9 cellular contexts compared by ENCODE assay signal in the genomic region with DNA sequence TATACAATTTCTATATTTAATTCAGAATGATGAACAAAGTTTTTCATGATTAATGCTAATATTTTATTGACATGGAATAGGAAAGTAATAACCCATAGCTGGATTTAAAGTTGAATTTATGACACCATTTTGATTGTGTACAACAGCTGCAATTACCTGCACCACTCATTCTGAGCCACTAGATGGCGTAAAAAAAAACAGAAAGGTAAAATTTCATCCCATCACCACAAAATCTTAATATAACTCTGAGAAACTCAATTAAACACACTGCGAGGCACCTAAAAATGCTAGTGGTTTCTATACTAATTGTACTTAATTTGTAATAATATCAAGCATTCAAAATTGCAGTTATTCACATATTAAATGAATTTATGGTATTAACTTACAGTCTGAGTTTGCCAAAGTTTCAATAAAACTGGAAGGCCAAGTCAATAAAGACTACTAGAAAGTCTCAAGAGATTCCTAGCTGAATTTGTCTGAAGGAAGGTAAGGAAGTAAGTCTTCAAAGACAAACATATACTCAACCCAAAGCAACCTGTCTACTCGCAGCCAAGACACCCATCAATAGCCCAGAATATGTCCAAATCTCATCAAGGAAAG.
DNase-seq lines count a peak whose midpoint lies in the region; ATAC-seq and TF ChIP-seq lines count a peak whose summit lies in the region.
"Had no signal": no experiment of that assay in that cellular context is flagged by ENCODE, and none has a peak within 500 bp of the region (broad histone marks: within the 10 kb centered on the region; RNA-seq: fewer than 3 reads in every experiment).

No MANE protein-coding gene starts in this region.

- H3K79me2 ChIP-seq in GM23338 (replicated peaks; ENCODE audit: insufficient read depth) = no peaks in the 10 kb centered on the region
- H3K79me2 ChIP-seq in PC-3 (ENCODE audit: low read length) = no peaks in the 10 kb centered on the region
- H3K79me2 ChIP-seq in fibroblast of lung (ENCODE audit: control insufficient read depth, insufficient read depth, low read length) = no peaks in the 10 kb centered on the region
- H3K79me2 ChIP-seq in smooth muscle cell (ENCODE audit: low read depth) = no peaks in the 10 kb centered on the region

- H3K9me3 Mint-ChIP-seq in GM23338 = no peaks in the 10 kb centered on the region
- H3K9me3 Mint-ChIP-seq: IgD-negative memory B cell had no signal

- intact Hi-C loops in PC-3 (cut with micrococcal nuclease) = loop anchor here (1.0 kb wide), 1 partner anchor 479 kb away; no protein-coding TSS in a partner anchor

- peaks cover 5% of the 10 kb centered on the region for H3K4me1 ChIP-seq in GM23338 (ENCODE audit: insufficient read depth)
- H3K4me1 ChIP-seq in PC-3 (ENCODE audit: insufficient read depth, low read length) = peaks cover 4% of the 10 kb centered on the region; the same call in 1 of the 2 replicates
- peaks cover 12% of the 10 kb centered on the region for H3K4me1 ChIP-seq in fibroblast of lung (ENCODE audit: control insufficient read depth, extremely low read depth, insufficient read depth, low read length)
- peaks cover 4% of the 10 kb centered on the region for H3K4me1 ChIP-seq in smooth muscle cell (ENCODE audit: low read depth)

- no peak overlapping the region for H2AFZ ChIP-seq in GM23338
- H2AFZ ChIP-seq in PC-3 (ENCODE audit: low read length) = no peak overlapping the region
- no peak overlapping the region for H2AFZ ChIP-seq in fibroblast of lung (ENCODE audit: low read length)
- no peak overlapping the region for H2AFZ ChIP-seq in smooth muscle cell (ENCODE audit: low read depth)

- BruUV-seq in PC-3 (replicated peaks; lab: Mats Ljungman, UMichigan) = no TSS peak

- POLR2A ChIA-PET in PC-3 (lab: Charles Lee; ENCODE audit: unreplicated experiment) = no interaction called here

- H3K27ac Mint-ChIP-seq in GM23338 = no peak overlapping the region

- H3K4me3 Mint-ChIP-seq in GM23338 = no peak overlapping the region
- H3K4me3 Mint-ChIP-seq: IgD-negative memory B cell had no signal

- WGBS in smooth muscle cell (ENCODE audit: low lambda C conversion rate) = 48% methylated on average over 3 of the region's 3 CpGs

- H3F3A ChIP-seq in GM23338 (replicated peaks; ENCODE audit: low read depth) = no peaks in the 10 kb centered on the region
- no peaks in the 10 kb centered on the region for H3F3A ChIP-seq in PC-3 (ENCODE audit: low read length, unreplicated experiment)
- no peaks in the 10 kb centered on the region for H3F3A ChIP-seq in smooth muscle cell (ENCODE audit: low read depth)

- H3K4me3 ChIP-seq in GM23338 = no peak overlapping the region
- no peak overlapping the region for H3K4me3 ChIP-seq in PC-3 (ENCODE audit: low read length)
- H3K4me3 ChIP-seq in fibroblast of lung (replicated peaks in 1 of 4; ENCODE audit: control extremely low read depth in 1 of 4, insufficient read depth in 1 of 4, low read depth in 3 of 4, low read length in 4 of 4) = no peak overlapping the region
- H3K4me3 ChIP-seq in smooth muscle cell = no peak overlapping the region
- no peak overlapping the region for H3K4me3 ChIP-seq in H7 (ENCODE audit: insufficient read depth, low read depth, low read length)

- H3K27me3 Mint-ChIP-seq in GM23338 (ENCODE audit: insufficient read depth, low read depth, poor library complexity) = peaks cover 2% of the 10 kb centered on the region
- H3K27me3 Mint-ChIP-seq: IgD-negative memory B cell had no signal

- H3K27ac ChIP-seq in C4-2B (no peak overlapping the region), GM23338 (ENCODE audit: low read depth) (no peak overlapping the region), PC-3 (ENCODE audit: low read length) (no peak overlapping the region), fibroblast of lung (ENCODE audit: insufficient read depth, low read length) (no peak overlapping the region), smooth muscle cell (ENCODE audit: low read depth) (no peak overlapping the region)

- CTCF ChIA-PET in PC-3 (lab: Charles Lee) = interaction anchor here (0.5 to 2.7 kb wide), 9 partner anchors 23 to 479 kb away, joined by 3 to 19 read pairs (median 3); no protein-coding TSS in a partner anchor

- peaks cover 7% of the 10 kb centered on the region for H3K4me1 Mint-ChIP-seq in GM23338

- DNase-seq in GM23338 (ENCODE audit: low spot score) = peak; percentile 43
- peak; percentile 53 for DNase-seq in PC-3
- peak; percentile 8 to 53 for DNase-seq in fibroblast of lung (ENCODE audit: low read depth in 2 of 2)
- DNase-seq in smooth muscle cell (lab: John Stamatoyannopoulos, UW; ENCODE audit: unreplicated experiment) = no peak
- no peak for DNase-seq in activated CD4-positive, CD25-positive, alpha-beta regulatory T cell treated with anti-CD3 and anti-CD28 coated beads, Interleukin-2, amount 50 U/mL, for 72 hours
- DNase-seq in H7 = no peak

- H3K9me3 ChIP-seq in PC-3 (ENCODE audit: low read length) (no peaks in the 10 kb centered on the region), fibroblast of lung (ENCODE audit: control insufficient read depth, insufficient read depth, low read depth, low read length) (no peaks in the 10 kb centered on the region), smooth muscle cell (replicated peaks; ENCODE audit: low read depth) (no peaks in the 10 kb centered on the region)

- H3K27me3 ChIP-seq in GM23338 (ENCODE audit: insufficient read depth) = no peaks in the 10 kb centered on the region
- no peaks in the 10 kb centered on the region for H3K27me3 ChIP-seq in PC-3 (ENCODE audit: low read length)
- no peaks in the 10 kb centered on the region for H3K27me3 ChIP-seq in fibroblast of lung (ENCODE audit: control insufficient read depth, insufficient read depth, low read length)
- peaks cover 20% of the 10 kb centered on the region for H3K27me3 ChIP-seq in smooth muscle cell (ENCODE audit: low read depth)
- H3K27me3 ChIP-seq in H7 (ENCODE audit: control insufficient read depth, insufficient read depth, low read length) = no peaks in the 10 kb centered on the region

- TF ChIP-seq CTCF in C4-2B (conservative IDR thresholded peaks at IDR 0.05) = peak; percentile 93
- TF ChIP-seq CTCF in GM23338 (conservative IDR thresholded peaks at IDR 0.05; ENCODE audit: low read depth in 2 of 2) = peak; percentile 61 to 88
- peak; percentile 79 for TF ChIP-seq CTCF in PC-3 (conservative IDR thresholded peaks at IDR 0.05; ENCODE audit: low read depth, low read length)
- TF ChIP-seq CTCF in fibroblast of lung (conservative IDR thresholded peaks at IDR 0.05 in 1 of 2, IDR thresholded peaks at IDR 0.05 in 1 of 2; ENCODE audit: low read depth in 1 of 2, low read length in 2 of 2) = peak; percentile 67 to 73
- TF ChIP-seq CTCF in smooth muscle cell (IDR thresholded peaks at IDR 0.05; ENCODE audit: borderline replicate concordance, insufficient read depth, poor library complexity, severe bottlenecking) = peak; percentile 79

- no peak for ATAC-seq in GM23338
- peak; percentile 42; the same call in 1 of the 2 replicates for ATAC-seq in PC-3
- no peak for ATAC-seq in HG03439 (IDR thresholded peaks at IDR 0.05; ENCODE audit: unreplicated experiment)

- H3K36me3 ChIP-seq in GM23338 (ENCODE audit: insufficient read depth) = no peaks in the 10 kb centered on the region
- no peaks in the 10 kb centered on the region for H3K36me3 ChIP-seq in PC-3 (ENCODE audit: low read depth, low read length)
- H3K36me3 ChIP-seq in fibroblast of lung (ENCODE audit: control insufficient read depth, insufficient read depth, low read length) = no peaks in the 10 kb centered on the region
- H3K36me3 ChIP-seq in smooth muscle cell (ENCODE audit: low read depth) = no peaks in the 10 kb centered on the region
- no peaks in the 10 kb centered on the region for H3K36me3 ChIP-seq in H7 (replicated peaks; ENCODE audit: control insufficient read depth, insufficient read depth, low read length)

- no peaks in the 10 kb centered on the region for H3K36me3 Mint-ChIP-seq in GM23338 (ENCODE audit: low read depth)

- H3K4me2 ChIP-seq in GM23338 (no peak overlapping the region), PC-3 (ENCODE audit: low read length) (no peak overlapping the region), fibroblast of lung (ENCODE audit: extremely low read depth, insufficient read depth, low read length) (no peak overlapping the region), smooth muscle cell (no peak overlapping the region)

- H3K9ac ChIP-seq in PC-3 (ENCODE audit: low read length) (no peak overlapping the region), fibroblast of lung (ENCODE audit: insufficient read depth, low read length) (no peak overlapping the region), smooth muscle cell (ENCODE audit: low read depth) (no peak overlapping the region)

- H3K9me2 ChIP-seq in GM23338 (ENCODE audit: insufficient read depth) (no peaks in the 10 kb centered on the region), PC-3 (replicated peaks; ENCODE audit: low read length) (no peaks in the 10 kb centered on the region)

- H4K20me1 ChIP-seq in GM23338 (replicated peaks; ENCODE audit: insufficient read depth) (no peaks in the 10 kb centered on the region), PC-3 (ENCODE audit: low read length) (no peaks in the 10 kb centered on the region), fibroblast of lung (ENCODE audit: control insufficient read depth, extremely low read depth, insufficient read depth, low read length) (no peaks in the 10 kb centered on the region), smooth muscle cell (ENCODE audit: low read depth) (no peaks in the 10 kb centered on the region)

Comparison
In these comparisons a context has a peak if more than half of its experiments do, and no peak if none do; other contexts are left out.
1. DNase-seq: peak in GM23338 (single experiment), PC-3 (single experiment) and fibroblast of lung (2 of 2); none in smooth muscle cell (single experiment), activated CD4-positive, CD25-positive, alpha-beta regulatory T cell treated with anti-CD3 and anti-CD28 coated beads, Interleukin-2, amount 50 U/mL, for 72 hours (single experiment) and H7 (single experiment).
2. Peak in every context shown above with its lines, with median percentiles within 50 percentile points of each other: CTCF ChIP-seq.